In the genomic region with DNA sequence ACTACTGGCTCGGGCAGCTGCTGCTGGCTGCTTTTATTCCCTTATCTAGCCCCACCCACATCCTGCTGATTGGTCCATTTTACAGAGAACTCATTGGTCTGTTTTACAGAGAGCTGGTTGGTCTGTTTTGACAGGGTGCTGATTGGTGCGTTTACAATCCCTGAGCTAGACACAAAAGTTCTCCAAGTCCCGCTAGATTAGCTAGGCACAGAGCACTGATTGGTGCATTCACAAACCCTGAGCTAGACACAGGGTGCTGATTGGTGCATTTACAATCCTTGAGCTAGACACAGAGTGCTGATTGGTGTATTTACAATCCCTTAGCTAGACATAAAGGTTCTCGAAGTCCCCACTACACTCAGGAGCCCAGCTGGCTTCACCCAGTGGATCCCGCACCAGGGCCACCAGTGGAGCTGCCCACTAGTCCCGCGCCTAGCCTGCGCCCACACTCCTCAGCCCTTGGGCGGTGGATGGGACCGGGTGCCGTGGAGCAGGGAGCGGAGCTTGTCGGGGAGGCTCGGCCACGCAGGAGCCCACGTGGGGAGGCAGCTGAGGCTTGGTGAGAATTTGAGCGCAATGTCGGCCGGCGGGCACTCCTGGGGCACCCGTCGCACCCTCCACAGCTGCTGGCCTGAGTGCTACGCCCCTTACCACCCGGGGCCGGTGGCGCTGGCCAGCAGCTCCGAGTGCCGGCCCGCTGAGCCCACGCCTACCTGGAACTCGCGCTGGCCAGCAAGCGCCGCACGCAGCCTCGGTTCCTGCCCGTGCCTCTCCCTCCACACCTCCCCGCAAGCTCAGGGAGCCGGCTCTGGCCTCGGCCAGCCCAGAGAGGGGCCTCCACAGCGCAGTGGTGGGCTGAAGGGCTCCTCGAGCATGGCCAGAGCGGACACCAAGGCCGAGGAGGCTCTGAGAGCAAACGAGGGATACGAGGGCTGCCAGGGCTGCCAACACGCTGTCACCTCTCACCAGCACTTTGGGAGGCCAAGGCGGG, we compare ENCODE assay signal across 3 cellular contexts.
A peak's percentile ranks its signal among the peaks of the same experiment; 100 is the strongest.
TF ChIP-seq lines count a peak whose summit lies in the region.

No MANE protein-coding gene starts in this region.

TF ChIP-seq in WTC11, 78 proteins besides CTCF, POLR2A, EP300 and RAD21:
- TF ChIP-seq NFYB (CRISPR knock-in tag; conservative IDR thresholded peaks at IDR 0.05; ENCODE audit: low read depth), result peak; percentile 45; the same call in 1 of the 2 replicates
TF ChIP-seq in WTC11: peak in this region for 1; not testable (repeated sequence) for 77.

TF ChIP-seq in K562, 482 proteins besides CTCF, POLR2A, EP300 and RAD21:
- peak; percentile 29 for TF ChIP-seq ASH1L (IDR thresholded peaks at IDR 0.05; ENCODE audit: borderline replicate concordance, low read depth, partially characterized antibody)
- TF ChIP-seq NFYB (IDR thresholded peaks at IDR 0.05; ENCODE audit: extremely low read depth, insufficient read length), result peak; percentile 63

TF ChIP-seq in HepG2, 621 proteins besides CTCF, POLR2A, EP300 and RAD21:
- TF ChIP-seq NFYC (CRISPR knock-in tag; IDR thresholded peaks at IDR 0.05) (peak; percentile 45), NFYB (CRISPR knock-in tag; IDR thresholded peaks at IDR 0.05) (peak; percentile 54)
